In genomic region chr16:2874032-2874431, GRCh38 we compare ENCODE assay signal across 26 cellular contexts. TPM values are rescaled to one million over a fixed set of nuclear protein-coding genes. Genes with fewer than 3 reads are reported as not detected.
DNase-seq lines count a peak whose midpoint lies in the region; ATAC-seq, FAIRE-seq and TF ChIP-seq lines count a peak whose summit lies in the region.
"Had no signal": no experiment of that assay in that cellular context is flagged by ENCODE, and none has a peak within 500 bp of the region (broad histone marks: within the 10 kb centered on the region; RNA-seq: fewer than 3 reads in every experiment).

No MANE protein-coding gene starts in this region.

- H3K27me3 ChIP-seq in H1 (replicated peaks in 1 of 4; ENCODE audit: control insufficient read depth in 3 of 4, extremely low read depth in 1 of 4, insufficient read depth in 3 of 4, low read length in 3 of 4), result peaks cover 0 to 9% (median 8%) of the 10 kb centered on the region in 4 experiments; a peak in 4 of 7 replicates
- H3K27me3 ChIP-seq in psoas muscle (ENCODE audit: insufficient read depth in 3 of 3, low read length in 2 of 3), result no peaks in the 10 kb centered on the region
- H3K27me3 ChIP-seq: breast epithelium, colonic mucosa, gastrocnemius medialis had no signal

- no peak overlapping the region for H3K23ac ChIP-seq in H1 (ENCODE audit: insufficient read length)

- 0 out of 2 replicates have a peak overlapping the region, but pooled peaks have one; percentile 61 for H2BK20ac ChIP-seq in H1 (ENCODE audit: low read length)

- 0 out of 2 replicates have a peak overlapping the region, but pooled peaks have one; percentile 24 for H2AK5ac ChIP-seq in H1 (ENCODE audit: low read depth, low read length)

- H2AFZ ChIP-seq in H1 (ENCODE audit: low read length), result no peak overlapping the region

- H2BK120ac ChIP-seq in H1 (replicated peaks; ENCODE audit: low read depth, low read length), result no peak overlapping the region

- no peak overlapping the region for H4K91ac ChIP-seq in H1 (replicated peaks; ENCODE audit: insufficient read length, low read length)

- ATAC-seq in psoas muscle (peak in 1 of 4 donors; percentile 28), GM18873 (IDR thresholded peaks at IDR 0.05; ENCODE audit: low FRiP score, unreplicated experiment) (no peak), GM21447 (IDR thresholded peaks at IDR 0.05; ENCODE audit: unreplicated experiment) (no peak)

- DNase-seq in NCI-H2107 treated with DMSO at 0.1 percent for 48 hours (lab: John Stamatoyannopoulos, UW; ENCODE audit: unreplicated experiment), result peak; percentile 74
- DNase-seq in NCI-H2107 (lab: John Stamatoyannopoulos, UW), result no peak
- DNase-seq in NCI-H69 (lab: John Stamatoyannopoulos, UW), result peak; percentile 35
- no peak for DNase-seq in H1 (ENCODE audit: low read depth in 1 of 2, low spot score in 2 of 2)
- peak in 1 of 2 donors; percentile 20 for DNase-seq in psoas muscle
- DNase-seq in GDM1 (lab: John Stamatoyannopoulos, UW), result no peak
- DNase-seq: activated CD4-positive, CD25-positive, alpha-beta regulatory T cell treated with anti-CD3 and anti-CD28 coated beads, Interleukin-2, amount 50 U/mL, for 72 hours; BE2C; esophagus squamous epithelium; Karpas-422; MV-4-11; NCI-H510A; stimulated activated naive B cell treated with anti-CD40 and anti-IgM and Interleukin-4, amounts not matched to agents 10 μg/mL and 1 μg/mL and 100 μg/mL, for 72 hours had no signal

- no peak overlapping the region for H4K8ac ChIP-seq in H1 (ENCODE audit: extremely low read depth, insufficient read depth, low read length)

- H4K5ac ChIP-seq in H1 (ENCODE audit: insufficient read length, low read depth, low read length), result no peak overlapping the region

- TF ChIP-seq RAD21 in H1 (IDR thresholded peaks at IDR 0.05 in 1 of 2, conservative IDR thresholded peaks at IDR 0.05 in 1 of 2; ENCODE audit: low read depth in 2 of 2, low read length in 2 of 2), result no peak

- no peak overlapping the region for H2BK5ac ChIP-seq in H1 (ENCODE audit: low read depth, low read length)

- H3K27ac ChIP-seq in H1 (ENCODE audit: low read depth, low read length), result no peak overlapping the region
- H3K27ac ChIP-seq in psoas muscle, result peak overlapping the region; percentile 55
- H3K27ac ChIP-seq: breast epithelium, colonic mucosa, esophagus squamous epithelium, skin epidermis had no signal

- H3K18ac ChIP-seq in H1 (ENCODE audit: extremely low read depth, low read length), result no peak overlapping the region

- WGBS in H1 (ENCODE audit: extremely low coverage in 1 of 2, insufficient coverage in 1 of 2, insufficient read length in 1 of 2, insufficient replicate concordance in 2 of 2, low coverage in 1 of 2, low lambda C conversion rate in 2 of 2, missing lambda C conversion rate in 1 of 2), 2 experiments, result 81% methylated on average over 6 of the region's 6 CpGs; no CpG with 5 or more reads in 1 of the 2 experiments
- 27 to 35% (median 28%) methylated on average over 6 of the region's 6 CpGs for WGBS in psoas muscle, 3 donors

- TF ChIP-seq CTCF in H1 (IDR thresholded peaks at IDR 0.05; ENCODE audit: control extremely low read depth in 1 of 3, insufficient read depth in 1 of 3, low read depth in 1 of 3, low read length in 3 of 3) (no peak), psoas muscle (IDR thresholded peaks at IDR 0.05) (no peak)

- intact Hi-C loops in psoas muscle (cut with DNase I), result loop anchor here in 1 of 2 donors (2.0 kb wide), 1 partner anchor 45 kb away; no protein-coding TSS in a partner anchor

- H3K4me2 ChIP-seq in H1 (ENCODE audit: insufficient read depth in 1 of 2, low read depth in 2 of 2, low read length in 2 of 2), result no peak overlapping the region; a peak in 1 of 4 replicates

- no peak overlapping the region for H2BK15ac ChIP-seq in H1 (ENCODE audit: low read length)

- no peak overlapping the region for H3K4ac ChIP-seq in H1 (replicated peaks; ENCODE audit: insufficient read length, low read depth, low read length)

- H3K14ac ChIP-seq in H1 (ENCODE audit: insufficient read length), result no peak overlapping the region

- no peak overlapping the region for H2BK12ac ChIP-seq in H1 (ENCODE audit: low read depth, low read length)

- POLR2A ChIA-PET in H1 (lab: Charles Lee; ENCODE audit: partially characterized antibody), result interaction anchor here (0.8 kb wide), 1 partner anchor 35 kb away, joined by 3 read pairs; no protein-coding TSS in a partner anchor

- no peaks in the 10 kb centered on the region for H3K79me1 ChIP-seq in H1 (ENCODE audit: low read depth, low read length)

- no peaks in the 10 kb centered on the region for H3K79me2 ChIP-seq in H1 (ENCODE audit: control insufficient read depth in 1 of 2, insufficient read depth in 2 of 2, low read length in 2 of 2)

- H3K23me2 ChIP-seq in H1 (ENCODE audit: low read depth, low read length), result no peaks in the 10 kb centered on the region; the same call in 1 of the 2 replicates

- no peaks in the 10 kb centered on the region for H4K20me1 ChIP-seq in H1 (replicated peaks in 1 of 2; ENCODE audit: control insufficient read depth in 1 of 2, insufficient read depth in 2 of 2, low read length in 2 of 2)

- H3K4me3 ChIP-seq in H1 (ENCODE audit: extremely low read depth in 1 of 4, insufficient read depth in 2 of 4, low read depth in 3 of 4, low read length in 4 of 4) (no peak overlapping the region), psoas muscle (peak overlapping the region; percentile 22)
- H3K4me3 ChIP-seq: breast epithelium, colonic mucosa, esophagus squamous epithelium, gastrocnemius medialis, HAP-1, mucosa of descending colon, skin epidermis had no signal

- no peak for TF ChIP-seq EP300 in H1 (IDR thresholded peaks at IDR 0.05; ENCODE audit: borderline replicate concordance in 1 of 2, low read depth in 2 of 2, low read length in 2 of 2)

- H3K9ac ChIP-seq in H1 (replicated peaks in 1 of 4; ENCODE audit: extremely low read depth in 1 of 4, low read depth in 3 of 4, low read length in 3 of 4), result no peak overlapping the region

- FAIRE-seq in H1 (lab: Jason Lieb, UNC), result no peak
- FAIRE-seq: islet of Langerhans had no signal

- no peaks in the 10 kb centered on the region; a peak in 1 of 7 replicates for H3K4me1 ChIP-seq in H1 (replicated peaks in 1 of 4; ENCODE audit: control insufficient read depth in 3 of 4, insufficient read depth in 4 of 4, low read length in 3 of 4)
- H3K4me1 ChIP-seq in psoas muscle, result peaks cover 24% of the 10 kb centered on the region
- H3K4me1 ChIP-seq: BE2C, breast epithelium, colonic mucosa, HAP-1 had no signal

- CTCF ChIA-PET in H1 (lab: Charles Lee; ENCODE audit: partially characterized antibody), result interaction anchor here (0.6 to 1.8 kb wide), 5 partner anchors 9 to 49 kb away, joined by 3 to 8 read pairs (median 3); partner anchors contain the start of gene FLYWCH2

- H3K56ac ChIP-seq in H1 (replicated peaks; ENCODE audit: insufficient read length, low read depth, low read length), result no peak overlapping the region

- no peaks in the 10 kb centered on the region for H3K9me3 ChIP-seq in H1 (ENCODE audit: insufficient read depth in 2 of 2, low read depth in 1 of 2, low read length in 1 of 2)
- H3K9me3 ChIP-seq in psoas muscle, result no peaks in the 10 kb centered on the region
- H3K9me3 ChIP-seq: BE2C, breast epithelium, colonic mucosa, esophagus squamous epithelium, gastrocnemius medialis, HAP-1, mucosa of descending colon had no signal

- H3K36me3 ChIP-seq in H1 (ENCODE audit: control insufficient read depth in 2 of 4, insufficient read depth in 4 of 4, low read length in 3 of 4), result no peaks in the 10 kb centered on the region
- H3K36me3 ChIP-seq in psoas muscle (ENCODE audit: insufficient read depth in 1 of 2, low read depth in 1 of 2), result no peaks in the 10 kb centered on the region
- H3K36me3 ChIP-seq: BE2C, breast epithelium, colonic mucosa, esophagus squamous epithelium, gastrocnemius medialis, HAP-1 had no signal

- no peak for TF ChIP-seq POLR2A in H1 (IDR thresholded peaks at IDR 0.05; ENCODE audit: control extremely low read depth in 1 of 2, low read depth in 2 of 2, low read length in 2 of 2)

RNA-seq across cellular contexts. Expression of gene FLYWCH2, which starts 9.0 kb away (rescaled TPM):
- total RNA-seq in H1 (2021; fragmentation: NEBNext Ultra II Directional; extraction: Animal tissue kit (Norgen Biotek cat#: 25700)), result 16.4 and 20.2 TPM in 2 replicates
- polyA plus RNA-seq in H1 (2011; rRNA removed) (30.7 and 43.8 TPM in 2 replicates), psoas muscle (10 to 100 TPM; 26.5 to 39.4 (median 35.5) TPM)
- 44.9 TPM for polyA plus RNA-seq in H1 (2011; cell fraction: cytosol; rRNA removed)
- 27.4 TPM for polyA plus RNA-seq in H1 (2011; cell fraction: nucleus; rRNA removed)
- polyA plus RNA-seq in H1 (2012, experiment 1 of 2), result 17.1 to 25.9 TPM (median 22.0 TPM) in 4 replicates
- polyA plus RNA-seq in H1 (2012, experiment 2 of 2), result 24.5 TPM
- 16.8 TPM for polyA plus RNA-seq in H1 (2013, experiment 1 of 2)
- polyA plus RNA-seq in H1 (2013, experiment 2 of 2), result 16.0 TPM
- polyA minus RNA-seq in H1 (2011; rRNA and poly(A)+ RNA removed), result 4.6 and 5.4 TPM in 2 replicates
- 14.3 TPM for polyA minus RNA-seq in H1 (2011; cell fraction: cytosol; rRNA and poly(A)+ RNA removed)
- polyA minus RNA-seq in H1 (2011; cell fraction: nucleus; rRNA and poly(A)+ RNA removed), result 14.3 TPM
- 10 to 100 TPM; 14.1 to 15.7 (median 15.4) TPM for total RNA-seq in psoas muscle

RNA-seq across cellular contexts. Expression of gene PRSS22, which starts 16.1 kb away (rescaled TPM):
- total RNA-seq in H1 (2021; fragmentation: NEBNext Ultra II Directional; extraction: Animal tissue kit (Norgen Biotek cat#: 25700)), result 2.7 and 4.4 TPM in 2 replicates
- polyA plus RNA-seq in H1 (2011; rRNA removed) (4.0 and 5.8 TPM in 2 replicates), psoas muscle (under 1 TPM in 2 of 3 donors, not detected in 1; 0.07 to 0.13 TPM)
- polyA plus RNA-seq in H1 (2011; cell fraction: cytosol; rRNA removed), result 5.2 TPM
- 20.5 TPM for polyA plus RNA-seq in H1 (2011; cell fraction: nucleus; rRNA removed)
- 1.5 to 4.3 TPM (median 2.9 TPM) in 4 replicates for polyA plus RNA-seq in H1 (2012, experiment 1 of 2)
- polyA plus RNA-seq in H1 (2012, experiment 2 of 2), result 1.6 TPM
- 3.5 TPM for polyA plus RNA-seq in H1 (2013, experiment 1 of 2)
- 3.1 TPM for polyA plus RNA-seq in H1 (2013, experiment 2 of 2)
- 1.3 and 1.7 TPM in 2 replicates for polyA minus RNA-seq in H1 (2011; rRNA and poly(A)+ RNA removed)
- 1.3 TPM for polyA minus RNA-seq in H1 (2011; cell fraction: cytosol; rRNA and poly(A)+ RNA removed)
- 4.4 TPM for polyA minus RNA-seq in H1 (2011; cell fraction: nucleus; rRNA and poly(A)+ RNA removed)
- total RNA-seq in psoas muscle, result under 1 TPM in 1 of 4 donors, not detected in 3; 0.20 TPM
- total RNA-seq: A172; activated CD8-positive, alpha-beta T cell treated with anti-CD3 and anti-CD28 coated beads, Interleukin-2, amount 10 ng/mL, durations not matched to agents 7 days and 5 days; gastrocnemius medialis; pulmonary artery endothelial cell; Right ventricle myocardium inferior had no signal

RNA-seq across cellular contexts. Expression of gene FLYWCH1, which starts 37.7 kb away (rescaled TPM):
- 23.1 and 23.5 TPM in 2 replicates for total RNA-seq in H1 (2021; fragmentation: NEBNext Ultra II Directional; extraction: Animal tissue kit (Norgen Biotek cat#: 25700))
- 12.4 and 22.2 TPM in 2 replicates for polyA plus RNA-seq in H1 (2011; rRNA removed)
- 14.3 TPM for polyA plus RNA-seq in H1 (2011; cell fraction: cytosol; rRNA removed)
- polyA plus RNA-seq in H1 (2011; cell fraction: nucleus; rRNA removed), result 29.4 TPM
- polyA plus RNA-seq in H1 (2012, experiment 1 of 2), result 10.6 to 15.2 TPM (median 13.5 TPM) in 4 replicates
- polyA plus RNA-seq in H1 (2012, experiment 2 of 2), result 19.6 TPM
- 10.4 TPM for polyA plus RNA-seq in H1 (2013, experiment 1 of 2)
- 9.2 TPM for polyA plus RNA-seq in H1 (2013, experiment 2 of 2)
- 5.1 and 10.5 TPM in 2 replicates for polyA minus RNA-seq in H1 (2011; rRNA and poly(A)+ RNA removed)
- polyA minus RNA-seq in H1 (2011; cell fraction: cytosol; rRNA and poly(A)+ RNA removed), result 9.8 TPM
- polyA minus RNA-seq in H1 (2011; cell fraction: nucleus; rRNA and poly(A)+ RNA removed), result 15.7 TPM
- 10 to 100 TPM; 33.0 to 55.5 (median 40.3) TPM for total RNA-seq in psoas muscle
- polyA plus RNA-seq in psoas muscle, result 10 to 100 TPM; 21.2 to 65.2 (median 24.7) TPM

RNA-seq across cellular contexts. Expression of gene ZG16B, which starts 43.9 kb away (rescaled TPM):
- total RNA-seq in H1 (2021; fragmentation: NEBNext Ultra II Directional; extraction: Animal tissue kit (Norgen Biotek cat#: 25700)), result not detected in 2 replicates
- polyA plus RNA-seq in H1 (2011; rRNA removed) (0.11 TPM in 1 of 2 replicates, not detected in the other), psoas muscle (under 1 TPM in 1 of 3 donors, not detected in 2; 0.62 TPM)
- 0.17 TPM for polyA plus RNA-seq in H1 (2011; cell fraction: cytosol; rRNA removed)
- not detected for polyA plus RNA-seq in H1 (2011; cell fraction: nucleus; rRNA removed)
- polyA plus RNA-seq in H1 (2012, experiment 1 of 2), result not detected in 4 replicates
- not detected for polyA plus RNA-seq in H1 (2012, experiment 2 of 2)
- polyA plus RNA-seq in H1 (2013, experiment 1 of 2), result 0.06 TPM
- not detected for polyA plus RNA-seq in H1 (2013, experiment 2 of 2)
- polyA minus RNA-seq in H1 (2011; rRNA and poly(A)+ RNA removed), result 0.41 TPM in 1 of 2 replicates, not detected in the other
- polyA minus RNA-seq in H1 (2011; cell fraction: cytosol; rRNA and poly(A)+ RNA removed), result not detected
- polyA minus RNA-seq in H1 (2011; cell fraction: nucleus; rRNA and poly(A)+ RNA removed), result not detected
- total RNA-seq in psoas muscle, result not detected
- total RNA-seq: gastrocnemius medialis had no signal

RNA-seq across cellular contexts. Expression of gene PRSS21, which starts 57.0 kb away (rescaled TPM):
- 1.0 and 2.7 TPM in 2 replicates for total RNA-seq in H1 (2021; fragmentation: NEBNext Ultra II Directional; extraction: Animal tissue kit (Norgen Biotek cat#: 25700))
- 0.76 and 1.4 TPM in 2 replicates for polyA plus RNA-seq in H1 (2011; rRNA removed)
- polyA plus RNA-seq in H1 (2011; cell fraction: cytosol; rRNA removed), result 0.98 TPM
- polyA plus RNA-seq in H1 (2011; cell fraction: nucleus; rRNA removed), result 3.6 TPM
- 0.54 to 1.2 TPM (median 0.81 TPM) in 3 of 4 replicates, not detected in the other for polyA plus RNA-seq in H1 (2012, experiment 1 of 2)
- 0.51 TPM for polyA plus RNA-seq in H1 (2012, experiment 2 of 2)
- 1.2 TPM for polyA plus RNA-seq in H1 (2013, experiment 1 of 2)
- 0.96 TPM for polyA plus RNA-seq in H1 (2013, experiment 2 of 2)
- polyA minus RNA-seq in H1 (2011; rRNA and poly(A)+ RNA removed), result 0.32 TPM in 1 of 2 replicates, not detected in the other
- polyA minus RNA-seq in H1 (2011; cell fraction: cytosol; rRNA and poly(A)+ RNA removed), result 1.8 TPM
- polyA minus RNA-seq in H1 (2011; cell fraction: nucleus; rRNA and poly(A)+ RNA removed), result 3.7 TPM
- total RNA-seq in psoas muscle, result not detected
- polyA plus RNA-seq in psoas muscle, result under 1 TPM; 0.05 to 0.20 (median 0.10) TPM
- total RNA-seq: A172, gastrocnemius medialis, Right ventricle myocardium inferior had no signal

Comparison
In these comparisons a context has a peak if more than half of its experiments do, and no peak if none do; other contexts are left out.
1. DNase-seq: peak in NCI-H2107 treated with DMSO at 0.1 percent for 48 hours (single experiment) and NCI-H69 (single experiment); none in NCI-H2107 (single experiment), H1 (0 of 2) and GDM1 (single experiment).